In genomic region chr3:72144773-72145505, GRCh38 we compare ENCODE assay signal across 1 cellular context.
TF ChIP-seq lines count a peak whose summit lies in the region.

No MANE protein-coding gene starts in this region.

TF ChIP-seq in K562, 482 proteins besides CTCF, POLR2A, EP300 and RAD21 (continued from another document and continues in another):
- no peak for TF ChIP-seq GTF3C2 (IDR thresholded peaks at IDR 0.05; ENCODE audit: borderline replicate concordance, extremely low read depth, insufficient read length)
- no peak for TF ChIP-seq ZNF146 (CRISPR knock-in tag; IDR thresholded peaks at IDR 0.05; ENCODE audit: unreplicated experiment)
- no peak for TF ChIP-seq ZNF212 (CRISPR knock-in tag; IDR thresholded peaks at IDR 0.05)
- no peak for TF ChIP-seq LCOR (CRISPR knock-in tag; IDR thresholded peaks at IDR 0.05)
- peak; percentile 80 for TF ChIP-seq CCNT2 (IDR thresholded peaks at IDR 0.05; ENCODE audit: borderline replicate concordance, extremely low read depth, insufficient read length, low read depth, low read length)
- TF ChIP-seq C11orf30 (IDR thresholded peaks at IDR 0.05; ENCODE audit: low read depth) = no peak
- peak; percentile 89; the same call in 1 of the 2 replicates for TF ChIP-seq ZNF197 (CRISPR knock-in tag; IDR thresholded peaks at IDR 0.05; ENCODE audit: low read depth)
- no peak for TF ChIP-seq ARHGAP35 (IDR thresholded peaks at IDR 0.05; ENCODE audit: partially characterized antibody)
- TF ChIP-seq SMARCB1 (IDR thresholded peaks at IDR 0.05; ENCODE audit: insufficient read length, low read depth) = no peak
- TF ChIP-seq HMBOX1 (IDR thresholded peaks at IDR 0.05) = 0 out of 2 replicates have a peak, but pooled peaks have one; percentile 48
- no peak for TF ChIP-seq UBTF (IDR thresholded peaks at IDR 0.05; ENCODE audit: borderline replicate concordance in 1 of 2, low read depth in 2 of 2, low read length in 2 of 2)
- peak in 1 of 2 experiments; percentile 91; a peak in 2 of 4 replicates for TF ChIP-seq HDAC1 (IDR thresholded peaks at IDR 0.05)
- TF ChIP-seq NCOA6 (IDR thresholded peaks at IDR 0.05) = peak; percentile 20; the same call in 1 of the 2 replicates
- TF ChIP-seq NR1H2 (CRISPR knock-in tag; IDR thresholded peaks at IDR 0.05) = no peak
- TF ChIP-seq NFXL1 (CRISPR knock-in tag; IDR thresholded peaks at IDR 0.05) = no peak
- TF ChIP-seq ARID2 (IDR thresholded peaks at IDR 0.05) = no peak
- peak; percentile 77 for TF ChIP-seq ATF7 (IDR thresholded peaks at IDR 0.05)
- no peak for TF ChIP-seq CREB5 (CRISPR knock-in tag; IDR thresholded peaks at IDR 0.05)
- TF ChIP-seq ARID1B (IDR thresholded peaks at IDR 0.05) = peak; percentile 99
- no peak for TF ChIP-seq KAT2B (IDR thresholded peaks at IDR 0.05; ENCODE audit: low read depth, low read length)
- TF ChIP-seq PPARD (CRISPR knock-in tag; IDR thresholded peaks at IDR 0.05) = no peak
- no peak for TF ChIP-seq DIDO1 (tag; IDR thresholded peaks at IDR 0.05; ENCODE audit: low read depth)
- TF ChIP-seq SREBF2 (CRISPR knock-in tag; IDR thresholded peaks at IDR 0.05) = no peak
- TF ChIP-seq SIRT6 (IDR thresholded peaks at IDR 0.05; ENCODE audit: low read depth, low read length) = no peak
- TF ChIP-seq MAX (CRISPR knock-in tag; IDR thresholded peaks at IDR 0.05) = peak; percentile 52
- TF ChIP-seq PRDM10 (IDR thresholded peaks at IDR 0.05; ENCODE audit: partially characterized antibody) = peak; percentile 23
- no peak for TF ChIP-seq ZNF398 (CRISPR knock-in tag; IDR thresholded peaks at IDR 0.05)
- peak; percentile 78; the same call in 1 of the 2 replicates for TF ChIP-seq CUX1 (CRISPR knock-in tag; IDR thresholded peaks at IDR 0.05)
- peak; percentile 98 for TF ChIP-seq NCOR1 (IDR thresholded peaks at IDR 0.05)
- TF ChIP-seq FIP1L1 (IDR thresholded peaks at IDR 0.05; ENCODE audit: low read depth, low read length, poor library complexity, severe bottlenecking) = no peak
- TF ChIP-seq HCFC1 (IDR thresholded peaks at IDR 0.05; ENCODE audit: low read depth, low read length) = no peak
- TF ChIP-seq DMBX1 (CRISPR knock-in tag; IDR thresholded peaks at IDR 0.05; ENCODE audit: borderline replicate concordance) = peak; percentile 96
- no peak for TF ChIP-seq ZBTB26 (CRISPR knock-in tag; IDR thresholded peaks at IDR 0.05)
- TF ChIP-seq ESRRB (CRISPR knock-in tag; IDR thresholded peaks at IDR 0.05; ENCODE audit: borderline replicate concordance) = no peak
- peak; percentile 87 for TF ChIP-seq PHB2 (IDR thresholded peaks at IDR 0.05; ENCODE audit: low read depth)
- TF ChIP-seq ZNF217 (CRISPR knock-in tag; IDR thresholded peaks at IDR 0.05) = no peak
- no peak for TF ChIP-seq ZNF232 (CRISPR knock-in tag; IDR thresholded peaks at IDR 0.05)
- 0 out of 2 replicates have a peak, but pooled peaks have one; percentile 55 for TF ChIP-seq ILF3 (IDR thresholded peaks at IDR 0.05; ENCODE audit: borderline replicate concordance)
- no peak for TF ChIP-seq KAT7 (CRISPR knock-in tag; IDR thresholded peaks at IDR 0.05; ENCODE audit: borderline replicate concordance)
- TF ChIP-seq NR2C1 (IDR thresholded peaks at IDR 0.05) = peak; percentile 75
- TF ChIP-seq NR2C1 (tag; IDR thresholded peaks at IDR 0.05) = peak; percentile 91
